ENCODE assay signal across 19 cellular contexts in genomic region chr7:90607196-90607595, GRCh38. TPM values are rescaled to one million over a fixed set of nuclear protein-coding genes. Genes with fewer than 3 reads are reported as not detected.
DNase-seq lines count a peak whose midpoint lies in the region; ATAC-seq, FAIRE-seq and TF ChIP-seq lines count a peak whose summit lies in the region.
"Had no signal": no experiment of that assay in that cellular context is flagged by ENCODE, and none has a peak within 500 bp of the region (broad histone marks: within the 10 kb centered on the region; RNA-seq: fewer than 3 reads in every experiment).

No MANE protein-coding gene starts in this region.

- H3K9me3 ChIP-seq in heart left ventricle (no peaks in the 10 kb centered on the region), lung (ENCODE audit: control insufficient read depth in 2 of 2, insufficient read depth in 1 of 2, low read length in 1 of 2) (no peaks in the 10 kb centered on the region)

- intact Hi-C loops in left cardiac atrium (cut with DNase I), result no loop called here
- intact Hi-C loops in heart left ventricle (cut with DNase I), result no loop called here

- H3K4me3 ChIP-seq in heart left ventricle, result no peak overlapping the region
- no peak overlapping the region for H3K4me3 ChIP-seq in epithelial cell of esophagus (ENCODE audit: low read length)
- H3K4me3 ChIP-seq in lung, result no peak overlapping the region
- H3K4me3 ChIP-seq: PC-9, SK-N-MC had no signal

- 44 to 97% (median 96%) methylated on average over 1 of the region's 1 CpG for WGBS in heart left ventricle, 4 donors
- 81 to 93% methylated on average over 1 of the region's 1 CpG for WGBS in lung, 2 donors

- H3K36me3 ChIP-seq in heart left ventricle (no peaks in the 10 kb centered on the region), lung (ENCODE audit: control insufficient read depth in 2 of 2, insufficient read depth in 2 of 2, low read length in 2 of 2) (no peaks in the 10 kb centered on the region)

- no peak for DNase-seq in left cardiac atrium
- DNase-seq in heart left ventricle, result no peak
- DNase-seq in epithelial cell of esophagus (ENCODE audit: low read depth), result peak; percentile 85
- DNase-seq in lung (ENCODE audit: low spot score), result no peak
- no peak for DNase-seq in RCC 7860 (ENCODE audit: low spot score)
- no peak for DNase-seq in GOT3 (lab: John Stamatoyannopoulos, UW)
- no peak for DNase-seq in stimulated activated naive CD4-positive, alpha-beta T cell (lab: John Stamatoyannopoulos, UW)
- DNase-seq in HTR-8/SVneo (ENCODE audit: insufficient read length, low spot score), result no peak
- DNase-seq: 8988T; Calu3; CD4-positive, alpha-beta memory T cell; DMS53; H7; NCI-H187; NCI-H2171 treated with DMSO at 0.1 percent for 48 hours; NCI-H82; PC-9; Right ventricle myocardium superior had no signal

- H3K27me3 ChIP-seq in heart left ventricle (no peaks in the 10 kb centered on the region), lung (ENCODE audit: control insufficient read depth, insufficient read depth) (no peaks in the 10 kb centered on the region)

- no peak for TF ChIP-seq POLR2A in heart left ventricle (IDR thresholded peaks at IDR 0.05)

- ATAC-seq in left cardiac atrium (peak; percentile 23 to 77), heart left ventricle (no peak), lung (ENCODE audit: insufficient read depth, low FRiP score) (peak; percentile 79)

- H3K27ac ChIP-seq in heart left ventricle (no peak overlapping the region), lung (ENCODE audit: low read depth in 1 of 2, low read length in 1 of 2) (no peak overlapping the region)
- H3K27ac ChIP-seq: PC-9, SK-N-MC had no signal

- FAIRE-seq in RCC 7860 (lab: Jason Lieb, UNC), result no peak
- no peak for FAIRE-seq in HTR-8/SVneo (lab: Jason Lieb, UNC)

- TF ChIP-seq CTCF in heart left ventricle (IDR thresholded peaks at IDR 0.05) (no peak), epithelial cell of esophagus (IDR thresholded peaks at IDR 0.05; ENCODE audit: insufficient read depth, low read depth, low read length, missing control alignments) (no peak), lung (IDR thresholded peaks at IDR 0.05; ENCODE audit: control extremely low read depth, extremely low read depth) (no peak)

- H3K4me1 ChIP-seq in heart left ventricle (peaks cover 0 to 26% (median 0%) of the 10 kb centered on the region in 12 donors), lung (ENCODE audit: control insufficient read depth in 2 of 2, insufficient read depth in 2 of 2, low read length in 2 of 2) (peaks cover 0 to 20% of the 10 kb centered on the region in 2 donors)

RNA-seq across cellular contexts. Expression of gene CDK14, which starts 11.1 kb away (rescaled TPM):
- 10 to 100 TPM; 35.9 to 53.5 TPM for total RNA-seq in left cardiac atrium
- 10 to 100 TPM; 12.2 to 37.7 (median 26.3) TPM for total RNA-seq in heart left ventricle
- 10 to 100 TPM in 1 of 2 donors, 1 to 10 TPM in 1; 2.9 to 13.9 TPM for polyA plus RNA-seq in heart left ventricle
- total RNA-seq in lung, result 100 to 1,000 TPM in 1 of 2 donors, 10 to 100 TPM in 1; 32.0 to 117 TPM
- 1 to 10 TPM; 4.3 to 5.9 TPM for polyA plus RNA-seq in lung

Comparison
In these comparisons a context has a peak if more than half of its experiments do, and no peak if none do; other contexts are left out.
1. ATAC-seq: peak in left cardiac atrium (2 of 2) and lung (single experiment); none in heart left ventricle (0 of 4).